ENCODE assay signal across 10 cellular contexts in genomic region chr1:32759521-32759980, GRCh38. TPM values are rescaled to one million over a fixed set of nuclear protein-coding genes. Genes with fewer than 3 reads are reported as not detected.
DNase-seq lines count a peak whose midpoint lies in the region; ATAC-seq and TF ChIP-seq lines count a peak whose summit lies in the region.
"Had no signal": no experiment of that assay in that cellular context is flagged by ENCODE, and none has a peak within 500 bp of the region (broad histone marks: within the 10 kb centered on the region; RNA-seq: fewer than 3 reads in every experiment).

No MANE protein-coding gene starts in this region.

- TF ChIP-seq CTCF in PC-9 (conservative IDR thresholded peaks at IDR 0.05): no peak
- no peak for TF ChIP-seq CTCF in nephron progenitor cell (IDR thresholded peaks at IDR 0.05)

- H3K36me3 ChIP-seq in PC-9 (ENCODE audit: low read depth) (no peaks in the 10 kb centered on the region; the same call in 1 of the 2 replicates), esophagus (ENCODE audit: control insufficient read depth in 2 of 2, insufficient read depth in 2 of 2, low read length in 1 of 2) (peaks cover 0 to 2% of the 10 kb centered on the region in 2 donors)

- H3K27ac ChIP-seq in PC-9 (peak overlapping the region; percentile 99), esophagus (ENCODE audit: low read depth in 2 of 2, low read length in 1 of 2) (peak overlapping the region; percentile 97 to 100)

- ATAC-seq in HG03469 (IDR thresholded peaks at IDR 0.05; ENCODE audit: unreplicated experiment) (no peak), HG02870 (IDR thresholded peaks at IDR 0.05; ENCODE audit: unreplicated experiment) (no peak), GM21367 (IDR thresholded peaks at IDR 0.05; ENCODE audit: unreplicated experiment) (no peak)

- no peaks in the 10 kb centered on the region for H3K9me3 Mint-ChIP-seq in nephron progenitor cell

- no peak overlapping the region for H2AFZ ChIP-seq in PC-9

- 31 to 34% methylated on average over 5 of the region's 5 CpGs for whole genome bisulfite sequencing in esophagus, 2 donors

- H3K27me3 ChIP-seq in PC-9 (ENCODE audit: insufficient read depth, low read depth): no peaks in the 10 kb centered on the region
- H3K27me3 ChIP-seq in esophagus (ENCODE audit: control insufficient read depth in 1 of 2, insufficient read depth in 2 of 2, low read length in 2 of 2): no peaks in the 10 kb centered on the region

- H3K4me3 ChIP-seq in PC-9 (peak overlapping the region; percentile 60), esophagus (ENCODE audit: low read depth in 1 of 2, low read length in 2 of 2) (no peak overlapping the region)

- H3K27me3 Mint-ChIP-seq in nephron progenitor cell (ENCODE audit: low read depth, poor library complexity): no peaks in the 10 kb centered on the region

- BruUV-seq in PC-9 (replicated peaks; lab: Mats Ljungman, UMichigan): TSS peak; percentile 12

- H3K36me3 Mint-ChIP-seq in nephron progenitor cell (ENCODE audit: low read depth): peaks cover 19% of the 10 kb centered on the region

- peaks cover 82% of the 10 kb centered on the region for H3K4me1 Mint-ChIP-seq in nephron progenitor cell

- H3K79me2 ChIP-seq in PC-9 (ENCODE audit: low read depth): peaks cover 90% of the 10 kb centered on the region

- peak overlapping the region; percentile 61 for H3K4me3 Mint-ChIP-seq in nephron progenitor cell

- intact Hi-C loops in PC-9 (cut with micrococcal nuclease; ENCODE audit: unreplicated experiment): loop anchor here (2.0 kb wide), 1 partner anchor 13 kb away; no protein-coding TSS in a partner anchor

- peak overlapping the region; percentile 99 for H3K4me2 ChIP-seq in PC-9

- no peaks in the 10 kb centered on the region for H3K9me2 ChIP-seq in PC-9 (ENCODE audit: insufficient read depth)

- H3K9me3 ChIP-seq in PC-9 (ENCODE audit: insufficient read depth, low read depth) (no peaks in the 10 kb centered on the region), esophagus (ENCODE audit: control insufficient read depth in 2 of 2, insufficient read depth in 1 of 2, low read depth in 1 of 2, low read length in 1 of 2) (no peaks in the 10 kb centered on the region)

- no peaks in the 10 kb centered on the region for H4K20me1 ChIP-seq in PC-9 (ENCODE audit: insufficient read depth)

- peaks cover 83% of the 10 kb centered on the region for H3F3A ChIP-seq in PC-9 (ENCODE audit: insufficient read depth, low read depth)

- peak; percentile 59 for DNase-seq in COLO668 (lab: John Stamatoyannopoulos, UW; ENCODE audit: unreplicated experiment)
- peak; percentile 85 to 89 for DNase-seq in PC-9
- DNase-seq in nephron progenitor cell: no peak
- DNase-seq in epidermal melanocyte (ENCODE audit: insufficient read length, low spot score): no peak
- DNase-seq: midbrain had no signal

- POLR2A ChIA-PET in PC-9 (lab: Charles Lee; ENCODE audit: unreplicated experiment): interaction anchor here (0.5 to 0.8 kb wide), 3 partner anchors 10 to 31 kb away, joined by 5 to 21 read pairs (median 6); no protein-coding TSS in a partner anchor

- CTCF ChIA-PET in PC-9 (lab: Charles Lee): interaction anchor here (1.1 kb wide), 1 partner anchor 48 kb away, joined by 8 read pairs; no protein-coding TSS in a partner anchor

- H3K4me1 ChIP-seq in PC-9 (replicated peaks; ENCODE audit: insufficient read depth) (peaks cover 89% of the 10 kb centered on the region), esophagus (ENCODE audit: control insufficient read depth in 2 of 2, insufficient read depth in 2 of 2, low read length in 1 of 2) (peaks cover 0 to 32% of the 10 kb centered on the region in 2 donors)

- peak overlapping the region; percentile 91 for H3K27ac Mint-ChIP-seq in nephron progenitor cell

RNA-seq across cellular contexts. Expression of gene SYNC, which starts 57.0 kb away (rescaled TPM):
- total RNA-seq in PC-9 (2021): 2.1 and 2.8 TPM in 2 replicates
- polyA plus RNA-seq in esophagus: 1 to 10 TPM; 2.8 to 4.9 TPM
- total RNA-seq: activated CD8-positive, alpha-beta memory T cell treated with anti-CD3 and anti-CD28 coated beads for 36 hours had no signal

RNA-seq across cellular contexts. Expression of gene YARS1, which starts 57.6 kb away (rescaled TPM):
- 180 and 187 TPM in 2 replicates for total RNA-seq in PC-9 (2021)
- polyA plus RNA-seq in esophagus: 10 to 100 TPM; 33.2 to 52.2 TPM

RNA-seq across cellular contexts. Expression of gene S100PBP, which starts 57.9 kb away (rescaled TPM):
- total RNA-seq in PC-9 (2021): 42.4 and 47.0 TPM in 2 replicates
- polyA plus RNA-seq in esophagus: 10 to 100 TPM in 1 of 2 donors, 1 to 10 TPM in 1; 4.6 to 11.4 TPM

Comparison
In these comparisons a context has a peak if more than half of its experiments do, and no peak if none do; other contexts are left out.
1. DNase-seq: peak in COLO668 (single experiment) and PC-9 (2 of 2); none in nephron progenitor cell (single experiment) and epidermal melanocyte (single experiment).